ENCODE assay signal across 1 cellular context in the genomic region with DNA sequence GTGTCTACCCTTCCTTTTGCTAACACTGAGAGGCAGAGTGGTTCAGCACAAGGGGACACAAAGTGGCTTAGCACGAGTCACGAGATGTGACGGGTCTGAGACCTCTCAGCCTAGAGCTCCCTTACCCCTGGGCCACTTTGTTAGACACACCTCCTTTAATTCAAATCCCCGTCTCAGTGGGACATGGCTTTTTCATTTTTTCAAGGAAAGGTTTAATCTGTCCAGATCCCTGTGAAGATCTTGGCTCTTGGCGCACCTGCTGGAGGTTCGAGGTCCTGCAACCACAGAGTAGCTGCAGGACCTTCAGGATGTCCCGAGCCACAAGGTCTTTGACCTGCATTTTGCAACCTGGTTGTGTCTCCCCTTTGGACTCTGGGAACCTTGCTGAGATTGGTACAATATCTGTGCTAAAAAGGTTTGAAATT.
TF ChIP-seq lines count a peak whose summit lies in the region.

No MANE protein-coding gene starts in this region.

TF ChIP-seq in HepG2, 621 proteins besides CTCF, POLR2A, EP300 and RAD21 (continued from another document):
- TF ChIP-seq FOXA3 (CRISPR knock-in tag; IDR thresholded peaks at IDR 0.05) (no peak), NFIC (IDR thresholded peaks at IDR 0.05; ENCODE audit: low read length) (no peak), TSC22D2 (CRISPR knock-in tag; IDR thresholded peaks at IDR 0.05; ENCODE audit: borderline replicate concordance) (no peak), KAT8 (CRISPR knock-in tag; IDR thresholded peaks at IDR 0.05) (0 out of 2 replicates have a peak, but pooled peaks have one; percentile 38)
- TF ChIP-seq, protein P1, sequence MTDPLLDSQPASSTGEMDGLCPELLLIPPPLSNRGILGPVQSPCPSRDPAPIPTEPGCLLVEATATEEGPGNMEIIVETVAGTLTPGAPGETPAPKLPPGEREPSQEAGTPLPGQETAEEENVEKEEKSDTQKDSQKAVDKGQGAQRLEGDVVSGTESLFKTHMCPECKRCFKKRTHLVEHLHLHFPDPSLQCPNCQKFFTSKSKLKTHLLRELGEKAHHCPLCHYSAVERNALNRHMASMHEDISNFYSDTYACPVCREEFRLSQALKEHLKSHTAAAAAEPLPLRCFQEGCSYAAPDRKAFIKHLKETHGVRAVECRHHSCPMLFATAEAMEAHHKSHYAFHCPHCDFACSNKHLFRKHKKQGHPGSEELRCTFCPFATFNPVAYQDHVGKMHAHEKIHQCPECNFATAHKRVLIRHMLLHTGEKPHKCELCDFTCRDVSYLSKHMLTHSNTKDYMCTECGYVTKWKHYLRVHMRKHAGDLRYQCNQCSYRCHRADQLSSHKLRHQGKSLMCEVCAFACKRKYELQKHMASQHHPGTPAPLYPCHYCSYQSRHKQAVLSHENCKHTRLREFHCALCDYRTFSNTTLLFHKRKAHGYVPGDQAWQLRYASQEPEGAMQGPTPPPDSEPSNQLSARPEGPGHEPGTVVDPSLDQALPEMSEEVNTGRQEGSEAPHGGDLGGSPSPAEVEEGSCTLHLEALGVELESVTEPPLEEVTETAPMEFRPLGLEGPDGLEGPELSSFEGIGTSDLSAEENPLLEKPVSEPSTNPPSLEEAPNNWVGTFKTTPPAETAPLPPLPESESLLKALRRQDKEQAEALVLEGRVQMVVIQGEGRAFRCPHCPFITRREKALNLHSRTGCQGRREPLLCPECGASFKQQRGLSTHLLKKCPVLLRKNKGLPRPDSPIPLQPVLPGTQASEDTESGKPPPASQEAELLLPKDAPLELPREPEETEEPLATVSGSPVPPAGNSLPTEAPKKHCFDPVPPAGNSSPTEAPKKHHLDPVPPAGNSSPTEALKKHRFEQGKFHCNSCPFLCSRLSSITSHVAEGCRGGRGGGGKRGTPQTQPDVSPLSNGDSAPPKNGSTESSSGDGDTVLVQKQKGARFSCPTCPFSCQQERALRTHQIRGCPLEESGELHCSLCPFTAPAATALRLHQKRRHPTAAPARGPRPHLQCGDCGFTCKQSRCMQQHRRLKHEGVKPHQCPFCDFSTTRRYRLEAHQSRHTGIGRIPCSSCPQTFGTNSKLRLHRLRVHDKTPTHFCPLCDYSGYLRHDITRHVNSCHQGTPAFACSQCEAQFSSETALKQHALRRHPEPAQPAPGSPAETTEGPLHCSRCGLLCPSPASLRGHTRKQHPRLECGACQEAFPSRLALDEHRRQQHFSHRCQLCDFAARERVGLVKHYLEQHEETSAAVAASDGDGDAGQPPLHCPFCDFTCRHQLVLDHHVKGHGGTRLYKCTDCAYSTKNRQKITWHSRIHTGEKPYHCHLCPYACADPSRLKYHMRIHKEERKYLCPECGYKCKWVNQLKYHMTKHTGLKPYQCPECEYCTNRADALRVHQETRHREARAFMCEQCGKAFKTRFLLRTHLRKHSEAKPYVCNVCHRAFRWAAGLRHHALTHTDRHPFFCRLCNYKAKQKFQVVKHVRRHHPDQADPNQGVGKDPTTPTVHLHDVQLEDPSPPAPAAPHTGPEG (CRISPR knock-in tag; IDR thresholded peaks at IDR 0.05), result no peak
- TF ChIP-seq, protein P2, sequence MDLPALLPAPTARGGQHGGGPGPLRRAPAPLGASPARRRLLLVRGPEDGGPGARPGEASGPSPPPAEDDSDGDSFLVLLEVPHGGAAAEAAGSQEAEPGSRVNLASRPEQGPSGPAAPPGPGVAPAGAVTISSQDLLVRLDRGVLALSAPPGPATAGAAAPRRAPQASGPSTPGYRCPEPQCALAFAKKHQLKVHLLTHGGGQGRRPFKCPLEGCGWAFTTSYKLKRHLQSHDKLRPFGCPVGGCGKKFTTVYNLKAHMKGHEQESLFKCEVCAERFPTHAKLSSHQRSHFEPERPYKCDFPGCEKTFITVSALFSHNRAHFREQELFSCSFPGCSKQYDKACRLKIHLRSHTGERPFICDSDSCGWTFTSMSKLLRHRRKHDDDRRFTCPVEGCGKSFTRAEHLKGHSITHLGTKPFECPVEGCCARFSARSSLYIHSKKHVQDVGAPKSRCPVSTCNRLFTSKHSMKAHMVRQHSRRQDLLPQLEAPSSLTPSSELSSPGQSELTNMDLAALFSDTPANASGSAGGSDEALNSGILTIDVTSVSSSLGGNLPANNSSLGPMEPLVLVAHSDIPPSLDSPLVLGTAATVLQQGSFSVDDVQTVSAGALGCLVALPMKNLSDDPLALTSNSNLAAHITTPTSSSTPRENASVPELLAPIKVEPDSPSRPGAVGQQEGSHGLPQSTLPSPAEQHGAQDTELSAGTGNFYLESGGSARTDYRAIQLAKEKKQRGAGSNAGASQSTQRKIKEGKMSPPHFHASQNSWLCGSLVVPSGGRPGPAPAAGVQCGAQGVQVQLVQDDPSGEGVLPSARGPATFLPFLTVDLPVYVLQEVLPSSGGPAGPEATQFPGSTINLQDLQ (CRISPR knock-in tag; IDR thresholded peaks at IDR 0.05), result no peak
TF ChIP-seq in HepG2: peak in this region for 68.
